Comparison of ENCODE assay signal across 23 cellular contexts in genomic region chr2:121644715-121645114, GRCh38.
"Had no signal": no experiment of that assay in that cellular context is flagged by ENCODE, and none has a peak within 500 bp of the region (broad histone marks: within the 10 kb centered on the region; RNA-seq: fewer than 3 reads in every experiment).

No MANE protein-coding gene starts in this region.

- H3K27ac ChIP-seq: adrenal gland, esophagus muscularis mucosa, lower lobe of right lung, neural progenitor cell, ovary, stomach, upper lobe of right lung had no signal

- H3K4me3 ChIP-seq: adrenal gland, breast epithelium, esophagus muscularis mucosa, heart right ventricle, lower lobe of right lung, neural progenitor cell, ovary, smooth muscle cell, stomach, upper lobe of right lung had no signal

- H3K36me3 ChIP-seq: adrenal gland, breast epithelium, esophagus muscularis mucosa, lower lobe of right lung, neural progenitor cell, ovary, stomach, upper lobe of right lung had no signal

- ATAC-seq: activated naive CD4-positive, alpha-beta T cell treated with anti-CD3 and anti-CD28 coated beads, Interleukin-2, amount 50 U/mL, for 72 hours; heart right ventricle; lower lobe of right lung; sciatic nerve; upper lobe of right lung had no signal

- H3K9me3 ChIP-seq: adrenal gland, breast epithelium, esophagus muscularis mucosa, heart right ventricle, lower lobe of right lung, ovary, stomach, upper lobe of right lung had no signal

- H3K27me3 Mint-ChIP-seq: activated B cell treated with CpG ODN at 0.5 μM for 24 hours; activated CD4-positive, alpha-beta memory T cell treated with anti-CD3 and anti-CD28 coated beads for 36 hours had no signal

- H3K27ac Mint-ChIP-seq: activated B cell treated with CpG ODN at 0.5 μM for 24 hours; activated CD4-positive, alpha-beta memory T cell treated with anti-CD3 and anti-CD28 coated beads for 36 hours; activated T-helper 1 cell treated with anti-CD3 and anti-CD28 coated beads, Interleukin-12 subunit alpha, Interleukin-12 subunit beta, Interleukin-2, Interleukin-4 antibody, amounts not matched to agents 30 ng/mL and 10 ng/mL and 1 ng/mL, durations not matched to agents 14 hours and 24 hours and 36 hours; neural progenitor cell had no signal

- H3K9me3 Mint-ChIP-seq: activated B cell treated with CpG ODN at 0.5 μM for 24 hours; activated naive CD4-positive, alpha-beta T cell treated with anti-CD3 and anti-CD28 coated beads, Interleukin-2, amount 50 U/mL, for 72 hours; activated T-helper 1 cell treated with anti-CD3 and anti-CD28 coated beads, Interleukin-12 subunit alpha, Interleukin-12 subunit beta, Interleukin-2, Interleukin-4 antibody, amounts not matched to agents 30 ng/mL and 10 ng/mL and 1 ng/mL, durations not matched to agents 14 hours and 24 hours and 36 hours had no signal

- H3K27me3 ChIP-seq: adrenal gland, breast epithelium, esophagus muscularis mucosa, heart right ventricle, neural progenitor cell, ovary, stomach, upper lobe of right lung had no signal

- H2AFZ ChIP-seq: neural progenitor cell had no signal

- H3K4me2 ChIP-seq: neural progenitor cell, smooth muscle cell had no signal

- H3K4me3 Mint-ChIP-seq: activated B cell treated with CpG ODN at 0.5 μM for 24 hours; activated CD4-positive, alpha-beta memory T cell treated with anti-CD3 and anti-CD28 coated beads for 36 hours; neural progenitor cell had no signal

- DNase-seq: activated B cell treated with CpG ODN at 0.5 μM for 24 hours; activated CD4-positive, alpha-beta memory T cell treated with anti-CD3 and anti-CD28 coated beads for 36 hours; activated CD4-positive, alpha-beta T cell treated with anti-CD3 and anti-CD28 coated beads for 4 hours; activated gamma-delta T cell treated with Interleukin-2 at 50 U/mL for 16 hours; activated T-cell treated with anti-CD3 and anti-CD28 coated beads for 4 hours; adrenal gland; cerebellar nuclear complex; cortex of kidney; heart right ventricle; kidney glomerular epithelial cell; lower lobe of right lung; midbrain; ovary; stimulated activated CD4-positive, alpha-beta T cell treated with anti-CD3 and anti-CD28 coated beads, Interleukin-4, amount 100 ng/mL, for 1 hour; stomach; upper lobe of right lung had no signal

- H3K4me1 ChIP-seq: breast epithelium had no signal
